Comparison of ENCODE assay signal across 9 cellular contexts in the genomic region with DNA sequence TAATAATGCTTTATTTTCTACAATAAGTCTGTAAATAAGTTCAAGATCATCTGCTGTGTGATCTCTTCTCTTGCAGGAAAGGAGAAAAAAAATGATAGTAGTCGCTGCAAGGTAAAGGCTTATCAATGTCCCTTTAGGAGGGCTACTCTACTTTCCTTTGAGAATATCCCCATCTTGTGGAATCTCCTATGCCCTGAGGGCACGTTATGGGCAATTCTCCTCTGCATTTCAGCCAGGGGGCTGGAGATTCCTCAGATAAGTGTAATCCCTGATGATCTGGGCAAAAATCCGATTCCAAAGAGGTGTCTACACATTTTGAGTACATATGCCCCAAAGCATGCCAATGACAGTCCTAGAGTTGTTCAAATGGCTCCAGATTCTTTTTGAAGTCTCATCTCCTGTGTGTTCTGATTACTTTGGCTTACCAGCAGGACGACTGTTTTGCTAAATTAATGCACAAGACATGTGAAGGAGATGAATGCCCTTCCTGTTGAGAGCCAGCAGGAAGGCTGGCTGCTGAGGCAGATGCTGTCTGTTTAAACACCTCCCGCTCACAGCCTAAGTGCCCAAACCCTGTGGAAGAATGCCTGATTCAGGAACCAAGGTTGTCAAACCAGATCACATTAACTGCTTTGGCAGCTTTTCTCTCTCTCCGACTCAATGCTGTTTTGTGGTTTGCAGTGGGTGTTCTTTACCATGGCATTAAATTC.
DNase-seq lines count a peak whose midpoint lies in the region; ATAC-seq and TF ChIP-seq lines count a peak whose summit lies in the region.
"Had no signal": no experiment of that assay in that cellular context is flagged by ENCODE, and none has a peak within 500 bp of the region (broad histone marks: within the 10 kb centered on the region; RNA-seq: fewer than 3 reads in every experiment).

No MANE protein-coding gene starts in this region.

- no peaks in the 10 kb centered on the region for H3K36me3 Mint-ChIP-seq in naive thymus-derived CD8-positive, alpha-beta T cell

- H3K9me3 Mint-ChIP-seq in naive thymus-derived CD8-positive, alpha-beta T cell: peaks cover 0 to 6% (median 0%) of the 10 kb centered on the region in 9 donors

- H3K4me3 Mint-ChIP-seq in naive thymus-derived CD8-positive, alpha-beta T cell: no peak overlapping the region

- no peaks in the 10 kb centered on the region for H3K9me2 ChIP-seq in Loucy (replicated peaks; ENCODE audit: low read depth, low read length)

- H3K27ac Mint-ChIP-seq in naive thymus-derived CD8-positive, alpha-beta T cell: no peak overlapping the region

- no peak for ATAC-seq in naive thymus-derived CD8-positive, alpha-beta T cell

- no peaks in the 10 kb centered on the region for H3F3A ChIP-seq in Loucy (ENCODE audit: low read depth)

- no peaks in the 10 kb centered on the region for H3K4me1 Mint-ChIP-seq in naive thymus-derived CD8-positive, alpha-beta T cell

- H4K20me1 ChIP-seq in Loucy (ENCODE audit: insufficient read depth, low read length, poor library complexity, severe bottlenecking): no peaks in the 10 kb centered on the region

- no peaks in the 10 kb centered on the region for H3K9me3 ChIP-seq in Loucy (ENCODE audit: insufficient read depth, low read depth, low read length)
- H3K9me3 ChIP-seq in uterus: no peaks in the 10 kb centered on the region

- H3K27me3 Mint-ChIP-seq in naive thymus-derived CD8-positive, alpha-beta T cell: no peaks in the 10 kb centered on the region

- H3K9ac ChIP-seq in Loucy (ENCODE audit: low read depth, low read length, poor library complexity, severe bottlenecking): no peak overlapping the region

- no peak overlapping the region for H3K4me2 ChIP-seq in Loucy (ENCODE audit: low read depth, low read length, poor library complexity, severe bottlenecking)
- H3K4me2 ChIP-seq: PC-9 had no signal

- no peak overlapping the region for H2AFZ ChIP-seq in Loucy (ENCODE audit: low read length)
- H2AFZ ChIP-seq: PC-9 had no signal

- H3K27ac ChIP-seq in uterus: no peak overlapping the region
- H3K27ac ChIP-seq: PC-9 had no signal

- POLR2A ChIA-PET in naive thymus-derived CD8-positive, alpha-beta T cell (lab: Charles Lee): no interaction called here

- in situ Hi-C loops in GM13976 (cut with MboI; ENCODE audit: low sequenced_read_pairs, unreplicated experiment): no loop called here

- TF ChIP-seq CTCF in GM06990 (IDR thresholded peaks at IDR 0.05; ENCODE audit: insufficient read depth, low read length, poor library complexity, severe bottlenecking): peak; percentile 39
- TF ChIP-seq CTCF in Loucy (conservative IDR thresholded peaks at IDR 0.05; ENCODE audit: low read length): peak; percentile 27
- TF ChIP-seq CTCF in GM13976 (IDR thresholded peaks at IDR 0.05; ENCODE audit: borderline replicate concordance, control extremely low read depth, extremely low read depth, insufficient read depth, missing control alignments): no peak
- TF ChIP-seq CTCF in uterus (IDR thresholded peaks at IDR 0.05): peak in 1 of 4 experiments; percentile 32

- H3K36me3 ChIP-seq in GM06990 (ENCODE audit: control insufficient read depth, insufficient read depth, low read length) (no peaks in the 10 kb centered on the region), Loucy (ENCODE audit: insufficient read depth, low read length) (no peaks in the 10 kb centered on the region), uterus (no peaks in the 10 kb centered on the region)

- intact Hi-C loops in uterus (cut with DNase I; ENCODE audit: low total_unique reads): no loop called here

- DNase-seq in GM06990 (ENCODE audit: extremely low read depth, insufficient read length): no peak
- peak; percentile 31 for DNase-seq in amniotic stem cell (lab: John Stamatoyannopoulos, UW)
- DNase-seq in lung microvascular endothelial cell (ENCODE audit: low read depth in 2 of 2): peak; percentile 67 to 79
- no peak for DNase-seq in GM13976 (ENCODE audit: low spot score)
- no peak for DNase-seq in mesenteric fat pad (ENCODE audit: low spot score)
- no peak for DNase-seq in uterus
- no peak for DNase-seq in naive thymus-derived CD8-positive, alpha-beta T cell

- no peaks in the 10 kb centered on the region for H3K79me2 ChIP-seq in Loucy (ENCODE audit: insufficient read depth, low read length)

- H3K27me3 ChIP-seq in GM06990 (replicated peaks; ENCODE audit: control insufficient read depth, insufficient read depth, low read length): no peaks in the 10 kb centered on the region
- no peaks in the 10 kb centered on the region for H3K27me3 ChIP-seq in Loucy (ENCODE audit: insufficient read depth, low read length, poor library complexity, severe bottlenecking)
- no peaks in the 10 kb centered on the region for H3K27me3 ChIP-seq in uterus

- H3K4me3 ChIP-seq in GM06990 (replicated peaks; ENCODE audit: low read depth, low read length) (no peak overlapping the region), Loucy (ENCODE audit: low read length, poor library complexity, severe bottlenecking) (no peak overlapping the region), uterus (no peak overlapping the region)
- H3K4me3 ChIP-seq: PC-9 had no signal

- H3K4me1 ChIP-seq in Loucy (ENCODE audit: insufficient read depth, low read length, poor library complexity, severe bottlenecking): no peaks in the 10 kb centered on the region
- H3K4me1 ChIP-seq in uterus: no peaks in the 10 kb centered on the region

- TF ChIP-seq POLR2A in uterus (IDR thresholded peaks at IDR 0.05): no peak

Comparison
In these comparisons a context has a peak if more than half of its experiments do, and no peak if none do; other contexts are left out.
1. DNase-seq: peak in amniotic stem cell (single experiment) and lung microvascular endothelial cell (2 of 2); none in GM06990 (single experiment), GM13976 (single experiment), mesenteric fat pad (single experiment), uterus (0 of 2) and naive thymus-derived CD8-positive, alpha-beta T cell (0 of 10).